ENCODE assay signal across 16 cellular contexts in the genomic region with DNA sequence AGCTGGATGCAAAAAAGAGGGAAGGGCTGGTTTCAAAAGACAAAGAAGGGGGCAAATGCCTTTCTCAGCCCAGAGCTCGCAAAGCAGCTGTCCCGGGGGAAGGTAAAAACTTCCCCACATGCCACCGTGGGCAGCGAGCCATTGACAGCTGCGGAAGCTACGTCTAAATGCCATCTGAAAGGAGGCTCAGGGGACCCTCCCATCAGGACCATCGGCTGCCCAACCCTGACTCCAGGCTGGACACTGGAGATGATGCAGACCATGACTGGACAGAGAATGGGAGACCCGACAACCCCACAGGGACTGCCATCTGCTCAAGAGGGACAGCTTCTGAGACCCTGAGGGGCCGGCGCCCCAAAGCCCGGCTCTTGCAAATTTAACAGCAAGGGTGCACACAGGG.
DNase-seq lines count a peak whose midpoint lies in the region; ATAC-seq and TF ChIP-seq lines count a peak whose summit lies in the region.
"Had no signal": no experiment of that assay in that cellular context is flagged by ENCODE, and none has a peak within 500 bp of the region (broad histone marks: within the 10 kb centered on the region; RNA-seq: fewer than 3 reads in every experiment).

No MANE protein-coding gene starts in this region.

- H3K27me3 Mint-ChIP-seq in central memory CD8-positive, alpha-beta T cell, result no peaks in the 10 kb centered on the region
- H3K27me3 Mint-ChIP-seq in naive thymus-derived CD8-positive, alpha-beta T cell, result no peaks in the 10 kb centered on the region

- H3K36me3 ChIP-seq in left ventricle myocardium inferior, result peaks cover 42% of the 10 kb centered on the region
- peaks cover 11% of the 10 kb centered on the region for H3K36me3 ChIP-seq in right atrium auricular region
- H3K36me3 ChIP-seq: adrenal gland had no signal

- H3K9me3 ChIP-seq in left ventricle myocardium inferior (replicated peaks), result no peaks in the 10 kb centered on the region
- no peaks in the 10 kb centered on the region for H3K9me3 ChIP-seq in right atrium auricular region
- H3K9me3 ChIP-seq: adrenal gland had no signal

- H3K4me1 Mint-ChIP-seq in central memory CD8-positive, alpha-beta T cell, result peaks cover 45% of the 10 kb centered on the region
- peaks cover 29 to 69% (median 63%) of the 10 kb centered on the region in 4 donors for H3K4me1 Mint-ChIP-seq in naive thymus-derived CD8-positive, alpha-beta T cell

- no peak for DNase-seq in left ventricle myocardium inferior
- no peak for DNase-seq in right atrium auricular region (ENCODE audit: low spot score)
- DNase-seq in central memory CD8-positive, alpha-beta T cell (ENCODE audit: low spot score in 2 of 2), result no peak
- DNase-seq in naive thymus-derived CD8-positive, alpha-beta T cell, result peak in 1 of 10 donors; percentile 48
- no peak for DNase-seq in MV-4-11 (lab: John Stamatoyannopoulos, UW)
- DNase-seq in hippocampal formation (lab: John Stamatoyannopoulos, UW), result no peak
- no peak for DNase-seq in OCI-M2 (lab: John Stamatoyannopoulos, UW; ENCODE audit: unreplicated experiment)
- DNase-seq: activated CD4-positive, alpha-beta T cell treated with anti-CD3 and anti-CD28 coated beads for 48 hours; activated T-cell treated with anti-CD3 and anti-CD28 coated beads, Interleukin-2, amount 50 U/mL, for 4 hours; adrenal gland; DMS79 had no signal

- peak overlapping the region; percentile 23 for H3K27ac Mint-ChIP-seq in central memory CD8-positive, alpha-beta T cell (ENCODE audit: low read depth)
- peak overlapping the region in 8 of 10 donors; percentile 9 to 94 (median 86) for H3K27ac Mint-ChIP-seq in naive thymus-derived CD8-positive, alpha-beta T cell

- H3K4me3 Mint-ChIP-seq in central memory CD8-positive, alpha-beta T cell, result no peak overlapping the region
- H3K4me3 Mint-ChIP-seq in naive thymus-derived CD8-positive, alpha-beta T cell, result peak overlapping the region in 1 of 10 donors; percentile 11
- H3K4me3 Mint-ChIP-seq: activated T-cell treated with anti-CD3 and anti-CD28 coated beads, Interleukin-2, amount 50 U/mL, for 4 hours had no signal

- peaks cover 56% of the 10 kb centered on the region for H3K4me1 ChIP-seq in left ventricle myocardium inferior
- H3K4me1 ChIP-seq in right atrium auricular region, result peaks cover 0 to 41% of the 10 kb centered on the region in 2 donors
- H3K4me1 ChIP-seq: adrenal gland had no signal

- POLR2A ChIA-PET in naive thymus-derived CD8-positive, alpha-beta T cell (lab: Charles Lee), result interaction anchor here (1.0 to 26.5 kb wide), 4 partner anchors 12 to 98 kb away, joined by 4 to 613 read pairs (median 19); partner anchors contain the start of gene ITPKB

- H3K9me3 Mint-ChIP-seq in central memory CD8-positive, alpha-beta T cell, result no peaks in the 10 kb centered on the region
- no peaks in the 10 kb centered on the region for H3K9me3 Mint-ChIP-seq in naive thymus-derived CD8-positive, alpha-beta T cell
- H3K9me3 Mint-ChIP-seq: activated T-cell treated with anti-CD3 and anti-CD28 coated beads, Interleukin-2, amount 50 U/mL, for 4 hours had no signal

- H3K4me3 ChIP-seq in left ventricle myocardium inferior (no peak overlapping the region), right atrium auricular region (no peak overlapping the region)
- H3K4me3 ChIP-seq: adrenal gland, coronary artery, K562, smooth muscle cell had no signal

- TF ChIP-seq CTCF in left ventricle myocardium inferior (IDR thresholded peaks at IDR 0.05; ENCODE audit: borderline replicate concordance), result no peak
- no peak for TF ChIP-seq CTCF in right atrium auricular region (IDR thresholded peaks at IDR 0.05)

- ATAC-seq in central memory CD8-positive, alpha-beta T cell (replicated peaks; ENCODE audit: extremely low read depth, poor library complexity, severe bottlenecking), result no peak
- no peak for ATAC-seq in naive thymus-derived CD8-positive, alpha-beta T cell
- ATAC-seq in HG02970 (IDR thresholded peaks at IDR 0.05; ENCODE audit: low FRiP score, unreplicated experiment), result no peak
- ATAC-seq: activated T-cell treated with anti-CD3 and anti-CD28 coated beads, Interleukin-2, amount 50 U/mL, for 4 hours; K562; left lobe of liver had no signal

- intact Hi-C loops in left ventricle myocardium inferior (cut with micrococcal nuclease), result no loop called here

- peaks cover 38% of the 10 kb centered on the region for H3K36me3 Mint-ChIP-seq in central memory CD8-positive, alpha-beta T cell (ENCODE audit: insufficient read depth)
- peaks cover 0 to 81% (median 0%) of the 10 kb centered on the region in 3 donors for H3K36me3 Mint-ChIP-seq in naive thymus-derived CD8-positive, alpha-beta T cell

- peak overlapping the region; percentile 51 for H3K27ac ChIP-seq in left ventricle myocardium inferior (replicated peaks)
- H3K27ac ChIP-seq in right atrium auricular region, result no peak overlapping the region
- H3K27ac ChIP-seq: adrenal gland, coronary artery had no signal

- H3K27me3 ChIP-seq in left ventricle myocardium inferior (ENCODE audit: low read depth) (no peaks in the 10 kb centered on the region), right atrium auricular region (no peaks in the 10 kb centered on the region)
- H3K27me3 ChIP-seq: adrenal gland had no signal
